ENCODE assay signal across 24 cellular contexts in genomic region chr11:71490044-71490730, GRCh38. TPM values are rescaled to one million over a fixed set of nuclear protein-coding genes. Genes with fewer than 3 reads are reported as not detected.
A peak's percentile ranks its signal among the peaks of the same experiment; 100 is the strongest.
DNase-seq lines count a peak whose midpoint lies in the region; ATAC-seq and TF ChIP-seq lines count a peak whose summit lies in the region.
"Had no signal": no experiment of that assay in that cellular context is flagged by ENCODE, and none has a peak within 500 bp of the region (broad histone marks: within the 10 kb centered on the region; RNA-seq: fewer than 3 reads in every experiment).

No MANE protein-coding gene starts in this region.

- ATAC-seq in sciatic nerve (no peak), HG03196 (IDR thresholded peaks at IDR 0.05; ENCODE audit: unreplicated experiment) (no peak)
- ATAC-seq: CD8-positive, alpha-beta T cell; naive thymus-derived CD8-positive, alpha-beta T cell had no signal

- TF ChIP-seq CTCF in CD14-positive monocyte (IDR thresholded peaks at IDR 0.05) (no peak), chondrocyte (IDR thresholded peaks at IDR 0.05) (no peak)

- intact Hi-C loops in activated CD4-positive, alpha-beta T cell treated with anti-CD3 and anti-CD28 coated beads, Interleukin-2, amount 10 ng/mL, durations not matched to agents 24 days and 14 days (cut with micrococcal nuclease), result no loop called here
- intact Hi-C loops in CD14-positive monocyte (cut with micrococcal nuclease), result no loop called here
- intact Hi-C loops in sciatic nerve (cut with DNase I), result no loop called here

- H3K36me3 Mint-ChIP-seq in activated CD4-positive, alpha-beta T cell treated with anti-CD3 and anti-CD28 coated beads, Interleukin-2, amount 10 ng/mL, durations not matched to agents 24 days and 14 days (ENCODE audit: low read depth), result peaks cover 71% of the 10 kb centered on the region
- H3K36me3 Mint-ChIP-seq in CD14-positive monocyte, result peaks cover 85 to 97% of the 10 kb centered on the region in 2 donors
- H3K36me3 Mint-ChIP-seq in chondrocyte (ENCODE audit: low read depth), result peaks cover 54% of the 10 kb centered on the region

- H3K27me3 Mint-ChIP-seq in activated CD4-positive, alpha-beta T cell treated with anti-CD3 and anti-CD28 coated beads, Interleukin-2, amount 10 ng/mL, durations not matched to agents 24 days and 14 days, result no peaks in the 10 kb centered on the region
- H3K27me3 Mint-ChIP-seq in CD14-positive monocyte (ENCODE audit: low read depth in 3 of 3) (peaks cover 0 to 2% (median 1%) of the 10 kb centered on the region in 3 donors), chondrocyte (ENCODE audit: low read depth) (no peaks in the 10 kb centered on the region)
- H3K27me3 Mint-ChIP-seq: naive thymus-derived CD8-positive, alpha-beta T cell; stimulated activated naive B cell treated with anti-CD40 and anti-IgM and Interleukin-4, amounts not matched to agents 10 μg/mL and 1 μg/mL and 100 μg/mL, for 72 hours had no signal

- no peaks in the 10 kb centered on the region for H3K9me3 Mint-ChIP-seq in activated CD4-positive, alpha-beta T cell treated with anti-CD3 and anti-CD28 coated beads, Interleukin-2, amount 10 ng/mL, durations not matched to agents 24 days and 14 days
- H3K9me3 Mint-ChIP-seq in CD14-positive monocyte (no peaks in the 10 kb centered on the region), chondrocyte (ENCODE audit: low read depth) (no peaks in the 10 kb centered on the region)
- H3K9me3 Mint-ChIP-seq: CD8-positive, alpha-beta T cell; naive thymus-derived CD8-positive, alpha-beta T cell; stimulated activated naive B cell treated with anti-CD40 and anti-IgM and Interleukin-4, amounts not matched to agents 10 μg/mL and 1 μg/mL and 100 μg/mL, for 72 hours had no signal

- no peak for DNase-seq in activated CD4-positive, alpha-beta T cell treated with anti-CD3 and anti-CD28 coated beads, Interleukin-2, amount 10 ng/mL, durations not matched to agents 24 days and 14 days
- DNase-seq in activated CD4-positive, alpha-beta T cell treated with anti-CD3 and anti-CD28 coated beads for 48 hours, result no peak
- DNase-seq in CD14-positive monocyte (ENCODE audit: low spot score), result peak; percentile 38
- DNase-seq in chondrocyte (ENCODE audit: low spot score), result peak; percentile 79
- peak; percentile 48 for DNase-seq in sciatic nerve (ENCODE audit: low spot score)
- no peak for DNase-seq in retina
- DNase-seq in MV-4-11 (lab: John Stamatoyannopoulos, UW), result no peak
- DNase-seq: amniotic stem cell; GM23248; naive thymus-derived CD8-positive, alpha-beta T cell; NCI-H1048; NCI-H1694 treated with DMSO at 0.1 percent for 48 hours; NCI-H2171; NCI-H510A; RPMI8226; spleen had no signal

- H3K4me3 Mint-ChIP-seq in activated CD4-positive, alpha-beta T cell treated with anti-CD3 and anti-CD28 coated beads, Interleukin-2, amount 10 ng/mL, durations not matched to agents 24 days and 14 days, result no peak overlapping the region
- H3K4me3 Mint-ChIP-seq in CD14-positive monocyte (no peak overlapping the region), chondrocyte (ENCODE audit: unreplicated experiment) (no peak overlapping the region)
- H3K4me3 Mint-ChIP-seq: CD8-positive, alpha-beta T cell; naive thymus-derived CD8-positive, alpha-beta T cell; stimulated activated naive B cell treated with anti-CD40 and anti-IgM and Interleukin-4, amounts not matched to agents 10 μg/mL and 1 μg/mL and 100 μg/mL, for 72 hours had no signal

- peak overlapping the region; percentile 91 for H3K27ac Mint-ChIP-seq in activated CD4-positive, alpha-beta T cell treated with anti-CD3 and anti-CD28 coated beads, Interleukin-2, amount 10 ng/mL, durations not matched to agents 24 days and 14 days
- peak overlapping the region in 1 of 7 donors; percentile 37 for H3K27ac Mint-ChIP-seq in CD14-positive monocyte
- H3K27ac Mint-ChIP-seq in chondrocyte (ENCODE audit: unreplicated experiment), result no peak overlapping the region
- H3K27ac Mint-ChIP-seq: CD8-positive, alpha-beta T cell had no signal

- peaks cover 27% of the 10 kb centered on the region for H3K4me1 Mint-ChIP-seq in activated CD4-positive, alpha-beta T cell treated with anti-CD3 and anti-CD28 coated beads, Interleukin-2, amount 10 ng/mL, durations not matched to agents 24 days and 14 days
- no peaks in the 10 kb centered on the region for H3K4me1 Mint-ChIP-seq in CD14-positive monocyte
- H3K4me1 Mint-ChIP-seq in chondrocyte (ENCODE audit: low read depth), result peaks cover 10% of the 10 kb centered on the region

RNA-seq across cellular contexts. Expression of gene KRTAP5-7, which starts 36.9 kb away (rescaled TPM):
- total RNA-seq in activated CD4-positive, alpha-beta T cell treated with anti-CD3 and anti-CD28 coated beads, Interleukin-2, amount 10 ng/mL, durations not matched to agents 24 days and 14 days, result not detected in 2 replicates
- not detected for polyA plus RNA-seq in CD14-positive monocyte
- total RNA-seq in chondrocyte, result not detected in 3 replicates
- 0.58 TPM for total RNA-seq in sciatic nerve
- total RNA-seq: CD8-positive, alpha-beta T cell; GM12878; GM23248; LHCN-M2; thoracic aorta had no signal
- polyA plus RNA-seq: GM23248; liver; naive thymus-derived CD8-positive, alpha-beta T cell; ovary had no signal

RNA-seq across cellular contexts. Expression of gene NADSYN1, which starts 37.2 kb away (rescaled TPM):
- 101 and 109 TPM in 2 replicates for total RNA-seq in activated CD4-positive, alpha-beta T cell treated with anti-CD3 and anti-CD28 coated beads, Interleukin-2, amount 10 ng/mL, durations not matched to agents 24 days and 14 days
- polyA plus RNA-seq in CD14-positive monocyte, result 10 to 100 TPM; 44.1 to 44.8 TPM
- total RNA-seq in chondrocyte, result 38.8 to 47.5 TPM (median 41.4 TPM) in 3 replicates
- total RNA-seq in sciatic nerve, result 85.2 TPM

RNA-seq across cellular contexts. Expression of gene DHCR7, which starts 42.0 kb away (rescaled TPM):
- 112 and 116 TPM in 2 replicates for total RNA-seq in activated CD4-positive, alpha-beta T cell treated with anti-CD3 and anti-CD28 coated beads, Interleukin-2, amount 10 ng/mL, durations not matched to agents 24 days and 14 days
- 1 to 10 TPM; 2.2 to 3.9 TPM for polyA plus RNA-seq in CD14-positive monocyte
- total RNA-seq in chondrocyte (44.4 to 58.7 TPM (median 57.5 TPM) in 3 replicates), sciatic nerve (49.8 TPM)

RNA-seq across cellular contexts. Expression of gene KRTAP5-8, which starts 47.6 kb away (rescaled TPM):
- total RNA-seq in activated CD4-positive, alpha-beta T cell treated with anti-CD3 and anti-CD28 coated beads, Interleukin-2, amount 10 ng/mL, durations not matched to agents 24 days and 14 days, result not detected in 2 replicates
- polyA plus RNA-seq in CD14-positive monocyte, result not detected
- not detected in 3 replicates for total RNA-seq in chondrocyte
- 0.49 TPM for total RNA-seq in sciatic nerve
- total RNA-seq: GM23248, LHCN-M2, liver, ovary had no signal
- polyA plus RNA-seq: GM23248; liver; naive thymus-derived CD8-positive, alpha-beta T cell; ovary had no signal

RNA-seq across cellular contexts. Expression of gene KRTAP5-9, which starts 58.0 kb away (rescaled TPM):
- not detected in 2 replicates for total RNA-seq in activated CD4-positive, alpha-beta T cell treated with anti-CD3 and anti-CD28 coated beads, Interleukin-2, amount 10 ng/mL, durations not matched to agents 24 days and 14 days
- polyA plus RNA-seq in CD14-positive monocyte, result not detected
- total RNA-seq in chondrocyte (0.20 to 0.36 TPM in 2 of 3 replicates, not detected in the other), sciatic nerve (0.40 TPM)
- total RNA-seq: CD8-positive, alpha-beta T cell; GM23248; LHCN-M2; liver; thoracic aorta had no signal
- polyA plus RNA-seq: GM23248; naive thymus-derived CD8-positive, alpha-beta T cell had no signal

Comparison
In these comparisons a context has a peak if more than half of its experiments do, and no peak if none do; other contexts are left out.
1. DNase-seq: peak in CD14-positive monocyte (single experiment), chondrocyte (single experiment) and sciatic nerve (single experiment); none in activated CD4-positive, alpha-beta T cell treated with anti-CD3 and anti-CD28 coated beads, Interleukin-2, amount 10 ng/mL, durations not matched to agents 24 days and 14 days (single experiment), activated CD4-positive, alpha-beta T cell treated with anti-CD3 and anti-CD28 coated beads for 48 hours (single experiment), retina (single experiment) and MV-4-11 (single experiment).